Comparison of ENCODE assay signal across 8 cellular contexts in the genomic region with DNA sequence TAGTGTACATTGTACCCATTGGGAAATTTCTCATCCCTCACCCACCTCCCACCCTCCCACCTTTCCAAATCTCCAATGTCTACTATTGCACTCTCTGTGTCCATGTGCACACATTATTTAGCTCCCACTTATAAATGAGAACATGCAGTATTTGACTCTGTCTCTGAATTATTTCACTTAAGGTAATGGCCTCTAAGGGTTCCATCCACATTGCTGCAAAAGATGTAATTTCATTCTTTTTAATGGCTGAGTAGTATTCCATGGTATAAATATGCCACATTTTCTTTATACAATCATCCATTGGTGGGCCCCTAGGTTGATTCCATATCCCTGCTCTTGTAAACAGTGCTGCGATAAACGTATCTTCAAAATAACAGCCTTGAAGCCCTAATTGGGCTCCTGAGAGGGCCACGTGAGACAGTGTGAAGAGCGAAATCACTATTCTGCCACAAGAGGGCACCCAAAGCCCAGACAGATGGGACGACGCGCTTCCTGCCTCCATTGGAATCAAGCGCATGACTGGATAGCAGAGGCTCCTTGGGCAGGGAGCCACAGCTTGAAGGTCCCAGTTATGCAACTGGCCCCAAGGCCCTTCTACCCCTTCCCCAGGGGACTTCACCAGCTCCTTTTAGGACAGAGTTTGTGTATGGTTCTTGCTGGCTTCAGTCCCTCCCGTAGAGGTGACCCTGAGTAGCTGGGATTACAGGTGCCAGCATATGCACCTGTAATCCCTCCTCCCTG. TPM values are rescaled to one million over a fixed set of nuclear protein-coding genes. Genes with fewer than 3 reads are reported as not detected.
A peak's percentile ranks its signal among the peaks of the same experiment; 100 is the strongest.
DNase-seq lines count a peak whose midpoint lies in the region; ATAC-seq and TF ChIP-seq lines count a peak whose summit lies in the region.

No MANE protein-coding gene starts in this region.

- H3K36me3 ChIP-seq in ovary (no peaks in the 10 kb centered on the region), vagina (no peaks in the 10 kb centered on the region)

- peak overlapping the region; percentile 15; the same call in 1 of the 2 replicates for H3K27ac ChIP-seq in C4-2B
- H3K27ac ChIP-seq in ovary: no peak overlapping the region
- H3K27ac ChIP-seq in vagina: no peak overlapping the region

- peak overlapping the region; percentile 47 for H3K27ac Mint-ChIP-seq in activated naive CD4-positive, alpha-beta T cell treated with anti-CD3 and anti-CD28 coated beads, Interleukin-2, amount 50 U/mL, for 24 hours

- no peaks in the 10 kb centered on the region for H3K27me3 Mint-ChIP-seq in activated naive CD4-positive, alpha-beta T cell treated with anti-CD3 and anti-CD28 coated beads, Interleukin-2, amount 50 U/mL, for 24 hours

- peak; percentile 36 for TF ChIP-seq POLR2A in ovary (IDR thresholded peaks at IDR 0.05)
- no peak for TF ChIP-seq POLR2A in vagina (IDR thresholded peaks at IDR 0.05)

- 4 to 5% (median 5%) methylated on average over 9 of the region's 9 CpGs for WGBS in ovary, 3 donors

- peaks cover 47% of the 10 kb centered on the region for H3K4me1 Mint-ChIP-seq in activated naive CD4-positive, alpha-beta T cell treated with anti-CD3 and anti-CD28 coated beads, Interleukin-2, amount 50 U/mL, for 24 hours

- H3K4me1 ChIP-seq in ovary (ENCODE audit: insufficient read depth) (peaks cover 6% of the 10 kb centered on the region), vagina (peaks cover 4% of the 10 kb centered on the region)

- H3K9me3 ChIP-seq in ovary (no peaks in the 10 kb centered on the region), vagina (no peaks in the 10 kb centered on the region)

- H3K4me3 ChIP-seq in ovary (no peak overlapping the region), vagina (no peak overlapping the region)

- no peaks in the 10 kb centered on the region for H3K36me3 Mint-ChIP-seq in activated naive CD4-positive, alpha-beta T cell treated with anti-CD3 and anti-CD28 coated beads, Interleukin-2, amount 50 U/mL, for 24 hours

- peak overlapping the region; percentile 54 for H3K4me3 Mint-ChIP-seq in activated naive CD4-positive, alpha-beta T cell treated with anti-CD3 and anti-CD28 coated beads, Interleukin-2, amount 50 U/mL, for 24 hours

- intact Hi-C loops in ovary (cut with DNase I) (loop anchor here (2.0 to 5.0 kb wide), 5 partner anchors 39 to 114 kb away; a partner anchor contains a TSS), vagina (cut with DNase I) (loop anchor here (5.0 kb wide), 1 partner anchor 114 kb away; no protein-coding TSS in a partner anchor)

- DNase-seq in NCI-H1436 (lab: John Stamatoyannopoulos, UW): peak; percentile 86
- DNase-seq in SKM-1 (lab: John Stamatoyannopoulos, UW; ENCODE audit: unreplicated experiment): peak; percentile 54
- peak; percentile 88 for DNase-seq in glomerular visceral epithelial cell (ENCODE audit: extremely low spot score)
- peak; percentile 80 to 90 (median 88) for DNase-seq in ovary
- no peak for DNase-seq in vagina (ENCODE audit: extremely low spot score in 2 of 2)

- no peaks in the 10 kb centered on the region for H3K9me3 Mint-ChIP-seq in activated naive CD4-positive, alpha-beta T cell treated with anti-CD3 and anti-CD28 coated beads, Interleukin-2, amount 50 U/mL, for 24 hours

- ATAC-seq in GM21576 (IDR thresholded peaks at IDR 0.05; ENCODE audit: unreplicated experiment): peak; percentile 34

- peak; percentile 95 for TF ChIP-seq CTCF in C4-2B (conservative IDR thresholded peaks at IDR 0.05)
- peak; percentile 70 to 93 (median 86) for TF ChIP-seq CTCF in ovary (IDR thresholded peaks at IDR 0.05)
- TF ChIP-seq CTCF in vagina (IDR thresholded peaks at IDR 0.05): peak; percentile 84 to 96 (median 94)

- H3K27me3 ChIP-seq in ovary: no peaks in the 10 kb centered on the region
- H3K27me3 ChIP-seq in vagina: no peaks in the 10 kb centered on the region

- no peak for TF ChIP-seq EP300 in ovary (IDR thresholded peaks at IDR 0.05)

RNA-seq across cellular contexts. Expression of a gene that starts 21.3 kb away (rescaled TPM):
- total RNA-seq in ovary (under 1 TPM in 5 of 7 donors, not detected in 2; 0.34 to 0.87 (median 0.55) TPM), vagina (1.2 TPM)
- polyA plus RNA-seq in ovary: under 1 TPM; 0.38 to 0.63 TPM

RNA-seq across cellular contexts. Expression of a gene that starts 28.4 kb away (rescaled TPM):
- total RNA-seq in ovary: 10 to 100 TPM; 10.3 to 23.4 (median 15.3) TPM
- 10 to 100 TPM; 16.5 to 37.5 TPM for polyA plus RNA-seq in ovary
- 21.1 TPM for total RNA-seq in vagina

RNA-seq across cellular contexts. Expression of a gene that starts 39.5 kb away (rescaled TPM):
- 100 to 1,000 TPM in 3 of 7 donors, 10 to 100 TPM in 4; 55.8 to 131 (median 92.6) TPM for total RNA-seq in ovary
- 10 to 100 TPM; 21.9 to 65.7 TPM for polyA plus RNA-seq in ovary
- total RNA-seq in vagina: 146 TPM

RNA-seq across cellular contexts. Expression of a gene that starts 47.0 kb away (rescaled TPM):
- 10 to 100 TPM in 1 of 7 donors, 1 to 10 TPM in 6; 2.5 to 10.5 (median 5.8) TPM for total RNA-seq in ovary
- 10 to 100 TPM in 1 of 2 donors, 1 to 10 TPM in 1; 5.2 to 11.9 TPM for polyA plus RNA-seq in ovary
- total RNA-seq in vagina: 12.5 TPM

RNA-seq across cellular contexts. Expression of a gene that starts 48.1 kb away (rescaled TPM):
- 100 to 1,000 TPM in 1 of 7 donors, 10 to 100 TPM in 4, 1 to 10 TPM in 2; 3.3 to 141 (median 17.0) TPM for total RNA-seq in ovary
- 1 to 10 TPM; 1.2 to 1.6 TPM for polyA plus RNA-seq in ovary
- 55.2 TPM for total RNA-seq in vagina

Comparison
In these comparisons a context has a peak if more than half of its experiments do, and no peak if none do; other contexts are left out.
1. DNase-seq: peak in NCI-H1436 (single experiment), SKM-1 (single experiment), glomerular visceral epithelial cell (single experiment) and ovary (5 of 5); none in vagina (0 of 2).
2. Peak in every context shown above with its lines, with median percentiles within 50 percentile points of each other: CTCF ChIP-seq.